In genomic region chr10:98488669-98489430, GRCh38 we compare ENCODE assay signal across 1 cellular context.
TF ChIP-seq lines count a peak whose summit lies in the region.

No MANE protein-coding gene starts in this region.

TF ChIP-seq in HepG2, 621 proteins besides CTCF, POLR2A, EP300 and RAD21 (continued from another document and continues in another):
- TF ChIP-seq RNF219 (CRISPR knock-in tag; IDR thresholded peaks at IDR 0.05) (no peak), JUND (CRISPR knock-in tag; IDR thresholded peaks at IDR 0.05) (no peak), POLR2AphosphoS5 (IDR thresholded peaks at IDR 0.05; ENCODE audit: low read depth, low read length) (no peak), ZNF513 (CRISPR knock-in tag; conservative IDR thresholded peaks at IDR 0.05) (no peak), ZNF547 (CRISPR knock-in tag; IDR thresholded peaks at IDR 0.05) (no peak), ZBTB44 (CRISPR knock-in tag; IDR thresholded peaks at IDR 0.05) (no peak), PAF1 (CRISPR knock-in tag; IDR thresholded peaks at IDR 0.05) (no peak), MBNL3 (CRISPR knock-in tag; conservative IDR thresholded peaks at IDR 0.05) (no peak), STAT5B (CRISPR knock-in tag; IDR thresholded peaks at IDR 0.05) (no peak), CCDC6 (CRISPR knock-in tag; IDR thresholded peaks at IDR 0.05) (no peak), RFX3 (CRISPR knock-in tag; IDR thresholded peaks at IDR 0.05) (no peak), PHB2 (IDR thresholded peaks at IDR 0.05; ENCODE audit: partially characterized antibody) (no peak), ZNF746 (CRISPR knock-in tag; IDR thresholded peaks at IDR 0.05) (no peak), TCF7 (IDR thresholded peaks at IDR 0.05; ENCODE audit: low read depth) (no peak; the same call in 1 of the 2 replicates), TGIF2 (CRISPR knock-in tag; IDR thresholded peaks at IDR 0.05) (no peak), ZNF713 (CRISPR knock-in tag; IDR thresholded peaks at IDR 0.05) (no peak), SMAD3 (CRISPR knock-in tag; IDR thresholded peaks at IDR 0.05) (no peak), ZNF124 (CRISPR knock-in tag; IDR thresholded peaks at IDR 0.05) (no peak), MYC (CRISPR knock-in tag; IDR thresholded peaks at IDR 0.05; ENCODE audit: borderline replicate concordance) (no peak), AHR (CRISPR knock-in tag; IDR thresholded peaks at IDR 0.05) (no peak), HNF1A (IDR thresholded peaks at IDR 0.05; ENCODE audit: low read depth) (no peak), HNF1A (CRISPR knock-in tag; IDR thresholded peaks at IDR 0.05; ENCODE audit: borderline replicate concordance) (peak; percentile 57; the same call in 1 of the 2 replicates), TBX2 (CRISPR knock-in tag; IDR thresholded peaks at IDR 0.05; ENCODE audit: borderline replicate concordance) (peak; percentile 46; the same call in 1 of the 2 replicates), ARHGAP35 (CRISPR knock-in tag; IDR thresholded peaks at IDR 0.05; ENCODE audit: borderline replicate concordance) (no peak), BRD4 (CRISPR knock-in tag; IDR thresholded peaks at IDR 0.05) (no peak), TOPORS (CRISPR knock-in tag; IDR thresholded peaks at IDR 0.05) (no peak), CREB3 (CRISPR knock-in tag; IDR thresholded peaks at IDR 0.05) (no peak), ATF7-NPFF (CRISPR knock-in tag; IDR thresholded peaks at IDR 0.05; ENCODE audit: low read depth) (no peak), MTA1 (CRISPR knock-in tag; IDR thresholded peaks at IDR 0.05; ENCODE audit: borderline replicate concordance) (no peak)
- TF ChIP-seq, protein P1, sequence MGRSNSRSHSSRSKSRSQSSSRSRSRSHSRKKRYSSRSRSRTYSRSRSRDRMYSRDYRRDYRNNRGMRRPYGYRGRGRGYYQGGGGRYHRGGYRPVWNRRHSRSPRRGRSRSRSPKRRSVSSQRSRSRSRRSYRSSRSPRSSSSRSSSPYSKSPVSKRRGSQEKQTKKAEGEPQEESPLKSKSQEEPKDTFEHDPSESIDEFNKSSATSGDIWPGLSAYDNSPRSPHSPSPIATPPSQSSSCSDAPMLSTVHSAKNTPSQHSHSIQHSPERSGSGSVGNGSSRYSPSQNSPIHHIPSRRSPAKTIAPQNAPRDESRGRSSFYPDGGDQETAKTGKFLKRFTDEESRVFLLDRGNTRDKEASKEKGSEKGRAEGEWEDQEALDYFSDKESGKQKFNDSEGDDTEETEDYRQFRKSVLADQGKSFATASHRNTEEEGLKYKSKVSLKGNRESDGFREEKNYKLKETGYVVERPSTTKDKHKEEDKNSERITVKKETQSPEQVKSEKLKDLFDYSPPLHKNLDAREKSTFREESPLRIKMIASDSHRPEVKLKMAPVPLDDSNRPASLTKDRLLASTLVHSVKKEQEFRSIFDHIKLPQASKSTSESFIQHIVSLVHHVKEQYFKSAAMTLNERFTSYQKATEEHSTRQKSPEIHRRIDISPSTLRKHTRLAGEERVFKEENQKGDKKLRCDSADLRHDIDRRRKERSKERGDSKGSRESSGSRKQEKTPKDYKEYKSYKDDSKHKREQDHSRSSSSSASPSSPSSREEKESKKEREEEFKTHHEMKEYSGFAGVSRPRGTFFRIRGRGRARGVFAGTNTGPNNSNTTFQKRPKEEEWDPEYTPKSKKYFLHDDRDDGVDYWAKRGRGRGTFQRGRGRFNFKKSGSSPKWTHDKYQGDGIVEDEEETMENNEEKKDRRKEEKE (IDR thresholded peaks at IDR 0.05): no peak
- TF ChIP-seq, protein P2, sequence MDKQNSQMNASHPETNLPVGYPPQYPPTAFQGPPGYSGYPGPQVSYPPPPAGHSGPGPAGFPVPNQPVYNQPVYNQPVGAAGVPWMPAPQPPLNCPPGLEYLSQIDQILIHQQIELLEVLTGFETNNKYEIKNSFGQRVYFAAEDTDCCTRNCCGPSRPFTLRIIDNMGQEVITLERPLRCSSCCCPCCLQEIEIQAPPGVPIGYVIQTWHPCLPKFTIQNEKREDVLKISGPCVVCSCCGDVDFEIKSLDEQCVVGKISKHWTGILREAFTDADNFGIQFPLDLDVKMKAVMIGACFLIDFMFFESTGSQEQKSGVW (CRISPR knock-in tag; IDR thresholded peaks at IDR 0.05; ENCODE audit: borderline replicate concordance): no peak
- TF ChIP-seq, protein P3, sequence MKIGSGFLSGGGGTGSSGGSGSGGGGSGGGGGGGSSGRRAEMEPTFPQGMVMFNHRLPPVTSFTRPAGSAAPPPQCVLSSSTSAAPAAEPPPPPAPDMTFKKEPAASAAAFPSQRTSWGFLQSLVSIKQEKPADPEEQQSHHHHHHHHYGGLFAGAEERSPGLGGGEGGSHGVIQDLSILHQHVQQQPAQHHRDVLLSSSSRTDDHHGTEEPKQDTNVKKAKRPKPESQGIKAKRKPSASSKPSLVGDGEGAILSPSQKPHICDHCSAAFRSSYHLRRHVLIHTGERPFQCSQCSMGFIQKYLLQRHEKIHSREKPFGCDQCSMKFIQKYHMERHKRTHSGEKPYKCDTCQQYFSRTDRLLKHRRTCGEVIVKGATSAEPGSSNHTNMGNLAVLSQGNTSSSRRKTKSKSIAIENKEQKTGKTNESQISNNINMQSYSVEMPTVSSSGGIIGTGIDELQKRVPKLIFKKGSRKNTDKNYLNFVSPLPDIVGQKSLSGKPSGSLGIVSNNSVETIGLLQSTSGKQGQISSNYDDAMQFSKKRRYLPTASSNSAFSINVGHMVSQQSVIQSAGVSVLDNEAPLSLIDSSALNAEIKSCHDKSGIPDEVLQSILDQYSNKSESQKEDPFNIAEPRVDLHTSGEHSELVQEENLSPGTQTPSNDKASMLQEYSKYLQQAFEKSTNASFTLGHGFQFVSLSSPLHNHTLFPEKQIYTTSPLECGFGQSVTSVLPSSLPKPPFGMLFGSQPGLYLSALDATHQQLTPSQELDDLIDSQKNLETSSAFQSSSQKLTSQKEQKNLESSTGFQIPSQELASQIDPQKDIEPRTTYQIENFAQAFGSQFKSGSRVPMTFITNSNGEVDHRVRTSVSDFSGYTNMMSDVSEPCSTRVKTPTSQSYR (CRISPR knock-in tag; IDR thresholded peaks at IDR 0.05; ENCODE audit: borderline replicate concordance): peak; percentile 39; the same call in 1 of the 2 replicates
- TF ChIP-seq, protein P4, sequence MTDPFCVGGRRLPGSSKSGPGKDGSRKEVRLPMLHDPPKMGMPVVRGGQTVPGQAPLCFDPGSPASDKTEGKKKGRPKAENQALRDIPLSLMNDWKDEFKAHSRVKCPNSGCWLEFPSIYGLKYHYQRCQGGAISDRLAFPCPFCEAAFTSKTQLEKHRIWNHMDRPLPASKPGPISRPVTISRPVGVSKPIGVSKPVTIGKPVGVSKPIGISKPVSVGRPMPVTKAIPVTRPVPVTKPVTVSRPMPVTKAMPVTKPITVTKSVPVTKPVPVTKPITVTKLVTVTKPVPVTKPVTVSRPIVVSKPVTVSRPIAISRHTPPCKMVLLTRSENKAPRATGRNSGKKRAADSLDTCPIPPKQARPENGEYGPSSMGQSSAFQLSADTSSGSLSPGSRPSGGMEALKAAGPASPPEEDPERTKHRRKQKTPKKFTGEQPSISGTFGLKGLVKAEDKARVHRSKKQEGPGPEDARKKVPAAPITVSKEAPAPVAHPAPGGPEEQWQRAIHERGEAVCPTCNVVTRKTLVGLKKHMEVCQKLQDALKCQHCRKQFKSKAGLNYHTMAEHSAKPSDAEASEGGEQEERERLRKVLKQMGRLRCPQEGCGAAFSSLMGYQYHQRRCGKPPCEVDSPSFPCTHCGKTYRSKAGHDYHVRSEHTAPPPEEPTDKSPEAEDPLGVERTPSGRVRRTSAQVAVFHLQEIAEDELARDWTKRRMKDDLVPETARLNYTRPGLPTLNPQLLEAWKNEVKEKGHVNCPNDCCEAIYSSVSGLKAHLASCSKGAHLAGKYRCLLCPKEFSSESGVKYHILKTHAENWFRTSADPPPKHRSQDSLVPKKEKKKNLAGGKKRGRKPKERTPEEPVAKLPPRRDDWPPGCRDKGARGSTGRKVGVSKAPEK (CRISPR knock-in tag; IDR thresholded peaks at IDR 0.05; ENCODE audit: borderline replicate concordance): no peak
- TF ChIP-seq, protein P5, sequence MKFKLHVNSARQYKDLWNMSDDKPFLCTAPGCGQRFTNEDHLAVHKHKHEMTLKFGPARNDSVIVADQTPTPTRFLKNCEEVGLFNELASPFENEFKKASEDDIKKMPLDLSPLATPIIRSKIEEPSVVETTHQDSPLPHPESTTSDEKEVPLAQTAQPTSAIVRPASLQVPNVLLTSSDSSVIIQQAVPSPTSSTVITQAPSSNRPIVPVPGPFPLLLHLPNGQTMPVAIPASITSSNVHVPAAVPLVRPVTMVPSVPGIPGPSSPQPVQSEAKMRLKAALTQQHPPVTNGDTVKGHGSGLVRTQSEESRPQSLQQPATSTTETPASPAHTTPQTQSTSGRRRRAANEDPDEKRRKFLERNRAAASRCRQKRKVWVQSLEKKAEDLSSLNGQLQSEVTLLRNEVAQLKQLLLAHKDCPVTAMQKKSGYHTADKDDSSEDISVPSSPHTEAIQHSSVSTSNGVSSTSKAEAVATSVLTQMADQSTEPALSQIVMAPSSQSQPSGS (CRISPR knock-in tag; IDR thresholded peaks at IDR 0.05): no peak
